8 cellular contexts compared by ENCODE assay signal in genomic region chr9:126804198-126804695, GRCh38. TPM values are rescaled to one million over a fixed set of nuclear protein-coding genes. Genes with fewer than 3 reads are reported as not detected.
DNase-seq lines count a peak whose midpoint lies in the region; ATAC-seq, FAIRE-seq and TF ChIP-seq lines count a peak whose summit lies in the region.

No MANE protein-coding gene starts in this region.

- TSS peak; percentile 87 for BruUV-seq in K562 (replicated peaks; lab: Mats Ljungman, UMichigan)

- peak overlapping the region; percentile 84 for H3K27ac Mint-ChIP-seq in activated naive CD4-positive, alpha-beta T cell treated with anti-CD3 and anti-CD28 coated beads for 36 hours

- no peak for TF ChIP-seq POLR2A in K562 (conservative IDR thresholded peaks at IDR 0.05)
- no peak for TF ChIP-seq POLR2A in transverse colon (IDR thresholded peaks at IDR 0.05)

- no peaks in the 10 kb centered on the region for H3K9me1 ChIP-seq in K562 (ENCODE audit: control insufficient read depth, insufficient read depth, low read length)

- intact Hi-C loops in activated naive CD4-positive, alpha-beta T cell treated with anti-CD3 and anti-CD28 coated beads for 36 hours (cut with micrococcal nuclease), result loop anchor here (1.0 to 10.0 kb wide), 5 partner anchors 55 to 181 kb away; partner anchors contain the start of genes RALGPS1 and ZBTB34
- intact Hi-C loops in K562 (cut with micrococcal nuclease) (no loop called here), lower lobe of right lung (cut with DNase I) (no loop called here), transverse colon (cut with DNase I; ENCODE audit: low total_unique reads) (no loop called here)

- peak overlapping the region; percentile 98 for H2AFZ ChIP-seq in K562 (ENCODE audit: low read depth, low read length)

- FAIRE-seq in K562 (lab: Jason Lieb, UNC), result peak; percentile 15

- ATAC-seq in K562 (no peak), lower lobe of right lung (no peak), GM18519 (IDR thresholded peaks at IDR 0.05; ENCODE audit: low FRiP score, unreplicated experiment) (no peak)

- no peak for TF ChIP-seq CTCF in K562 (IDR thresholded peaks at IDR 0.05 in 2 of 3, conservative IDR thresholded peaks at IDR 0.05 in 1 of 3; ENCODE audit: insufficient read depth in 2 of 3, low read depth in 1 of 3, low read length in 3 of 3)
- no peak for TF ChIP-seq CTCF in lower lobe of right lung (IDR thresholded peaks at IDR 0.05)
- TF ChIP-seq CTCF in transverse colon (IDR thresholded peaks at IDR 0.05), result no peak

- H3K4me2 ChIP-seq in K562 (ENCODE audit: insufficient read depth, low read length), result peak overlapping the region; percentile 98

- peak overlapping the region; percentile 95 for H3K4me3 ChIP-seq in K562
- peak overlapping the region; percentile 95 for H3K4me3 ChIP-seq in lower lobe of right lung
- peak overlapping the region; percentile 26 to 97 (median 87) for H3K4me3 ChIP-seq in transverse colon

- TF ChIP-seq EP300 in K562 (IDR thresholded peaks at IDR 0.05; ENCODE audit: low read length), result no peak
- TF ChIP-seq EP300 in transverse colon (IDR thresholded peaks at IDR 0.05; ENCODE audit: low read depth), result no peak

- peaks cover 12% of the 10 kb centered on the region for H4K20me1 ChIP-seq in K562 (replicated peaks; ENCODE audit: control insufficient read depth, insufficient read depth, low read length)

- H3K27ac ChIP-seq in K562 (ENCODE audit: extremely low read depth, low read depth, low read length) (peak overlapping the region; percentile 95), lower lobe of right lung (peak overlapping the region; percentile 92), transverse colon (peak overlapping the region; percentile 90 to 97 (median 94))

- in situ Hi-C loops in K562 (cut with MboI) (no loop called here), transverse colon (cut with MboI; ENCODE audit: low pct_ligation_motif_present in 1 of 4, low pct_unique_long_range_greater_than_20kb in 1 of 4, low sequenced_read_pairs in 3 of 4) (no loop called here)

- peaks cover 4% of the 10 kb centered on the region for H3K36me3 Mint-ChIP-seq in activated naive CD4-positive, alpha-beta T cell treated with anti-CD3 and anti-CD28 coated beads for 36 hours (ENCODE audit: low read depth)

- no peak for TF ChIP-seq RAD21 in K562 (CRISPR knock-in tag; conservative IDR thresholded peaks at IDR 0.05 in 1 of 2, IDR thresholded peaks at IDR 0.05 in 1 of 2)

- no peaks in the 10 kb centered on the region for H3K9me3 Mint-ChIP-seq in activated naive CD4-positive, alpha-beta T cell treated with anti-CD3 and anti-CD28 coated beads for 36 hours

- no peaks in the 10 kb centered on the region for H3K27me3 Mint-ChIP-seq in activated naive CD4-positive, alpha-beta T cell treated with anti-CD3 and anti-CD28 coated beads for 36 hours (ENCODE audit: low read depth)

- WGBS in K562 (ENCODE audit: insufficient coverage, low coverage, missing lambda C conversion rate), result 92% methylated on average over 16 of the region's 16 CpGs
- 80 to 87% methylated on average over 4 to 16 of the region's 16 CpGs for WGBS in transverse colon (ENCODE audit: low coverage in 1 of 2), 2 donors

- peaks cover 43% of the 10 kb centered on the region for H3K79me2 ChIP-seq in K562 (ENCODE audit: control insufficient read depth, insufficient read depth, low read length)

- H3K4me3 Mint-ChIP-seq in activated naive CD4-positive, alpha-beta T cell treated with anti-CD3 and anti-CD28 coated beads for 36 hours, result peak overlapping the region; percentile 89

- POLR2A ChIA-PET in K562 (lab: Yijun Ruan, JAX), result interaction anchor here (0.6 to 2.5 kb wide), 4 partner anchors 11 to 603 kb away, joined by 3 to 7 read pairs (median 4); no protein-coding TSS in a partner anchor

- H3K36me3 ChIP-seq in K562 (ENCODE audit: control insufficient read depth, insufficient read depth, low read length) (peaks cover 31% of the 10 kb centered on the region), lower lobe of right lung (peaks cover 6% of the 10 kb centered on the region), transverse colon (no peaks in the 10 kb centered on the region)

- CTCF ChIA-PET in activated naive CD4-positive, alpha-beta T cell treated with anti-CD3 and anti-CD28 coated beads for 36 hours (lab: Charles Lee), result interaction anchor here (0.6 to 0.8 kb wide), 2 partner anchors 55 to 99 kb away, joined by 3 read pairs; no protein-coding TSS in a partner anchor
- CTCF ChIA-PET in K562 (lab: Yijun Ruan, JAX; ENCODE audit: low intra/inter-chr PET ratio), result no interaction called here

- peaks cover 6% of the 10 kb centered on the region; the same call in 1 of the 2 replicates for H3K9me3 ChIP-seq in K562 (replicated peaks; ENCODE audit: control insufficient read depth, insufficient read depth, low read depth, low read length)
- H3K9me3 ChIP-seq in lower lobe of right lung, result no peaks in the 10 kb centered on the region
- no peaks in the 10 kb centered on the region for H3K9me3 ChIP-seq in transverse colon

- peak overlapping the region; percentile 70 to 96; a peak in 2 of 4 replicates for H3K9ac ChIP-seq in K562 (ENCODE audit: insufficient read depth in 1 of 2, low read depth in 2 of 2, low read length in 2 of 2)

- no peak for DNase-seq in activated naive CD4-positive, alpha-beta T cell treated with anti-CD3 and anti-CD28 coated beads for 36 hours
- DNase-seq in activated naive CD4-positive, alpha-beta T cell treated with anti-CD3 and anti-CD28 coated beads, Interleukin-2, amount 50 U/mL, for 16 hours, result no peak
- no peak for DNase-seq in K562 (ENCODE audit: extremely low read depth in 1 of 4, low spot score in 3 of 4)
- no peak for DNase-seq in lower lobe of right lung
- DNase-seq in transverse colon, result no peak
- no peak for DNase-seq in GM19240 (ENCODE audit: insufficient read length, low spot score)
- DNase-seq in RPMI8226, result no peak

- H3K4me1 ChIP-seq in K562 (replicated peaks in 1 of 2; ENCODE audit: control insufficient read depth in 2 of 2, insufficient read depth in 2 of 2, low read length in 2 of 2) (peaks cover 16 to 18% of the 10 kb centered on the region in 2 experiments; a peak in 4 of 5 replicates), lower lobe of right lung (peaks cover 38% of the 10 kb centered on the region), transverse colon (peaks cover 9 to 27% (median 24%) of the 10 kb centered on the region in 4 donors)

- H3K27me3 ChIP-seq in K562 (ENCODE audit: control insufficient read depth in 2 of 2, insufficient read depth in 2 of 2, low read length in 2 of 2) (no peaks in the 10 kb centered on the region), lower lobe of right lung (ENCODE audit: low read depth) (no peaks in the 10 kb centered on the region), transverse colon (no peaks in the 10 kb centered on the region)

- peaks cover 30% of the 10 kb centered on the region for H3K4me1 Mint-ChIP-seq in activated naive CD4-positive, alpha-beta T cell treated with anti-CD3 and anti-CD28 coated beads for 36 hours (ENCODE audit: low read depth)

TF ChIP-seq in K562, 482 proteins besides CTCF, POLR2A, EP300 and RAD21 (continues in another document):
- TF ChIP-seq BCOR (IDR thresholded peaks at IDR 0.05) (peak; percentile 84), GTF2E2 (tag; IDR thresholded peaks at IDR 0.05) (no peak), PHF20 (IDR thresholded peaks at IDR 0.05; ENCODE audit: partially characterized antibody) (no peak)

RNA-seq across cellular contexts. Expression of gene ZBTB43, which starts 0.6 kb away (rescaled TPM):
- 10 to 100 TPM; 20.9 to 25.9 TPM for total RNA-seq in activated naive CD4-positive, alpha-beta T cell treated with anti-CD3 and anti-CD28 coated beads for 36 hours
- total RNA-seq in K562 (2011; cell fraction: chromatin; rRNA removed; ENCODE audit: low replicate concordance), result 11.0 and 26.1 TPM in 2 replicates
- total RNA-seq in K562 (2011; cell fraction: nucleolus; rRNA removed), result 8.8 and 20.3 TPM in 2 replicates
- 14.2 and 18.7 TPM in 2 replicates for total RNA-seq in K562 (2011; cell fraction: nucleoplasm; rRNA removed)
- total RNA-seq in K562 (2014; rRNA removed) (6.0 and 6.9 TPM in 2 replicates), K562 (2014; rRNA removed; fragmentation: Illumina TruSeq; extraction: Trizol) (9.1 and 10.3 TPM in 2 replicates), K562 (2015; rRNA removed; fragmentation: Illumina TruSeq; extraction: Trizol) (9.5 and 13.3 TPM in 2 replicates), K562 (2021) (8.7 and 15.0 TPM in 2 replicates), lower lobe of right lung (30.2 TPM), transverse colon (10 to 100 TPM in 3 of 4 donors, 1 to 10 TPM in 1; 5.0 to 19.5 (median 16.6) TPM)
- polyA plus RNA-seq in K562 (2011; rRNA removed) (11.9 and 13.8 TPM in 2 replicates), K562 (2014; fragmentation: Illumina TruSeq; extraction: Trizol) (8.2 and 17.2 TPM in 2 replicates), K562 (2014; fragmentation: Nextera tagmentation; extraction: Ambion mirVana) (1 to 10 TPM; 3.9 to 5.5 TPM), K562 (2014; rRNA removed) (6.6 and 7.1 TPM in 2 replicates)
- polyA plus RNA-seq in K562 (2011; cell fraction: cytosol; rRNA removed), result 4.4 and 6.5 TPM in 2 replicates
- 5.8 and 10.6 TPM in 2 replicates for polyA plus RNA-seq in K562 (2011; cell fraction: nucleus; rRNA removed)
- polyA plus RNA-seq in K562 (2012), result 4.8 TPM in 2 replicates
- 10.3 and 10.4 TPM in 2 replicates for polyA minus RNA-seq in K562 (2011; rRNA and poly(A)+ RNA removed)
- polyA minus RNA-seq in K562 (2011; cell fraction: cytosol; rRNA and poly(A)+ RNA removed), result 7.1 and 7.2 TPM in 2 replicates
- 9.7 and 11.2 TPM in 2 replicates for polyA minus RNA-seq in K562 (2011; cell fraction: nucleus; rRNA and poly(A)+ RNA removed)

RNA-seq across cellular contexts. Expression of gene ZBTB34, which starts 56.2 kb away (rescaled TPM):
- 1 to 10 TPM; 4.2 to 4.6 TPM for total RNA-seq in activated naive CD4-positive, alpha-beta T cell treated with anti-CD3 and anti-CD28 coated beads for 36 hours
- total RNA-seq in K562 (2011; cell fraction: chromatin; rRNA removed; ENCODE audit: low replicate concordance), result 15.0 and 20.0 TPM in 2 replicates
- total RNA-seq in K562 (2011; cell fraction: nucleolus; rRNA removed), result 10.5 and 11.4 TPM in 2 replicates
- total RNA-seq in K562 (2011; cell fraction: nucleoplasm; rRNA removed), result 16.6 and 22.8 TPM in 2 replicates
- total RNA-seq in K562 (2014; rRNA removed) (7.8 and 8.4 TPM in 2 replicates), K562 (2014; rRNA removed; fragmentation: Illumina TruSeq; extraction: Trizol) (11.3 and 12.4 TPM in 2 replicates), K562 (2015; rRNA removed; fragmentation: Illumina TruSeq; extraction: Trizol) (10.6 and 11.2 TPM in 2 replicates), K562 (2021) (13.4 and 14.6 TPM in 2 replicates), lower lobe of right lung (15.4 TPM), transverse colon (10 to 100 TPM in 3 of 4 donors, 1 to 10 TPM in 1; 6.0 to 14.9 (median 10.3) TPM)
- polyA plus RNA-seq in K562 (2011; rRNA removed) (15.6 and 15.7 TPM in 2 replicates), K562 (2014; fragmentation: Illumina TruSeq; extraction: Trizol) (9.7 and 9.8 TPM in 2 replicates), K562 (2014; fragmentation: Nextera tagmentation; extraction: Ambion mirVana) (1 to 10 TPM; 2.7 to 6.3 TPM), K562 (2014; rRNA removed) (8.2 and 9.4 TPM in 2 replicates)
- 6.9 and 11.1 TPM in 2 replicates for polyA plus RNA-seq in K562 (2011; cell fraction: cytosol; rRNA removed)
- 10.0 and 12.7 TPM in 2 replicates for polyA plus RNA-seq in K562 (2011; cell fraction: nucleus; rRNA removed)
- 5.3 and 6.1 TPM in 2 replicates for polyA plus RNA-seq in K562 (2012)
- 30.8 and 33.6 TPM in 2 replicates for polyA minus RNA-seq in K562 (2011; rRNA and poly(A)+ RNA removed)
- polyA minus RNA-seq in K562 (2011; cell fraction: cytosol; rRNA and poly(A)+ RNA removed), result 13.4 and 15.4 TPM in 2 replicates
- 5.9 and 12.0 TPM in 2 replicates for polyA minus RNA-seq in K562 (2011; cell fraction: nucleus; rRNA and poly(A)+ RNA removed)
